Comparison of ENCODE assay signal across 8 cellular contexts in the genomic region with DNA sequence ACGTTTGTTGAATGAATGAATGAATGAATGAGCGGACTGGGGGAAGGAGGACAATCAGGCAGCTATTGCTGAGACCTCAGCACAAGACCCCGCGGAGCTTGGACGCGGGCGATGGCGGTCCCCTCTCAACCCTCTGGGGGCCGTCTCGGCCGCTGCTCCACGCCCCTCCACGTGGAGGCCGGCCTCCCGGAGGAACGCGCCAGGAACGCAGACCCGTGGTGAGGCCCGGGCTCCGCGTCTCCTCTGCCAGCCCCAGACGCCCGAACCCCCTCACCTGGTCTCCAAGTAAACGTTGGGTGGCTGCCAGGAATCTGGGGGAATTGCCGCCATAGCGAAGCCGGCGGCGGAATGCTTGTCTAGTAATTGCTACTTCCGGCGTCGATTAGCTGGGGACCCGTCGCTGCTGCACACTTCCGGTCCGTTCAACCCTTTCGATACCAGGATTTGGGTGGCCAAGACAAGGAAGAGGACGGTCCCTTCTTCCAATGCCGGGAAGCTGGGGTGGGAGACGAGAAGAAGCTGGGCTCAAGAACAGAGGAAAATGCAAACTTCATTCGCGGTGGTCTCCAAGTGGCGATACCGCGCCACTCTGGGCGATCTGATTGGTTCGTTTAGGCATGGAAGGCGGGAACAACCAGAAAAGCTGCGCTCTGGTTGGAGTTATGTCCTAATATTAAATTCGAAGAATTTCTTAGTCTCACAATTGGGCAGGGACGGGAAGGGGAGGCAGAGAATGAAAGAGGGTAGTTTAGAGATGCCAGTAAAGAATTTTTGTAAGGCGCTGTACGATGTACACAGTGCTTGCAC. TPM values are rescaled to one million over a fixed set of nuclear protein-coding genes. Genes with fewer than 3 reads are reported as not detected.
A peak's percentile ranks its signal among the peaks of the same experiment; 100 is the strongest.
DNase-seq lines count a peak whose midpoint lies in the region; ATAC-seq lines count a peak whose summit lies in the region.

TSS of gene PPIL1 (minus strand) at position 361 of the 807 bp plus-strand sequence. CDS start at position 330, 31 bp downstream.

- H3K14ac ChIP-seq in mesenchymal stem cell (ENCODE audit: low read length in 2 of 2), result peak within 1 kb of the TSS in 1 of 2 experiments; percentile 72

- peak within 1 kb of the TSS; percentile 63 for H3K4me2 ChIP-seq in mesenchymal stem cell (ENCODE audit: low read length, poor library complexity, severe bottlenecking)

- H2AK5ac ChIP-seq in mesenchymal stem cell (ENCODE audit: low read length, severe bottlenecking), result no peak within 1 kb of the TSS

- H3K27ac ChIP-seq in CD8-positive, alpha-beta memory T cell (ENCODE audit: low read depth, low read length), result peak within 1 kb of the TSS; percentile 89
- H3K27ac ChIP-seq in mesenchymal stem cell (ENCODE audit: low read length, poor library complexity, severe bottlenecking), result peak within 1 kb of the TSS; percentile 91

- POLR2A ChIA-PET in CD8-positive, alpha-beta memory T cell (lab: Charles Lee), result interaction anchor here (0.5 to 3.6 kb wide), 6 partner anchors 11 to 299 kb away, joined by 3 to 21 read pairs (median 4); partner anchors contain the start of genes C6orf89 and MTCH1

- peaks cover 16% of the 10 kb centered on the region for H3K79me1 ChIP-seq in mesenchymal stem cell (replicated peaks; ENCODE audit: low read length, poor library complexity, severe bottlenecking)

- H3K4me1 Mint-ChIP-seq in CD8-positive, alpha-beta memory T cell, result peaks cover 34 to 45% (median 37%) of the 10 kb centered on the region in 3 donors

- H3K23ac ChIP-seq in mesenchymal stem cell (ENCODE audit: low read length in 2 of 2), result peak within 1 kb of the TSS in 1 of 2 experiments; percentile 56

- H2BK15ac ChIP-seq in mesenchymal stem cell (ENCODE audit: low read depth, poor library complexity, severe bottlenecking), result peak within 1 kb of the TSS; percentile 95

- CTCF ChIA-PET in CD8-positive, alpha-beta memory T cell (lab: Charles Lee), result interaction anchor here (1.0 to 6.0 kb wide), 10 partner anchors 10 to 335 kb away, joined by 3 to 63 read pairs (median 4); partner anchors contain the start of genes C6orf89, MTCH1 and PIM1

- H3K27me3 Mint-ChIP-seq in CD8-positive, alpha-beta memory T cell, result peaks cover 13 to 23% of the 10 kb centered on the region in 2 donors

- H3K18ac ChIP-seq in mesenchymal stem cell (ENCODE audit: low read depth in 1 of 2, low read length in 2 of 2), result peak within 1 kb of the TSS; percentile 34 to 62

- WGBS in mesenchymal stem cell, result under 1% methylated on average over 52 of the region's 54 CpGs

- H2BK5ac ChIP-seq in mesenchymal stem cell (ENCODE audit: low read depth, low read length, poor library complexity, severe bottlenecking), result peak within 1 kb of the TSS; percentile 12

- peak within 1 kb of the TSS; percentile 53 to 87 for H3K4ac ChIP-seq in mesenchymal stem cell (ENCODE audit: low read depth in 1 of 2, low read length in 2 of 2)

- peaks cover 24% of the 10 kb centered on the region for H3K4me1 ChIP-seq in CD8-positive, alpha-beta memory T cell (ENCODE audit: insufficient read depth, low read length)
- H3K4me1 ChIP-seq in endocrine pancreas (ENCODE audit: control insufficient read depth, insufficient read depth, low read length) (no peaks in the 10 kb centered on the region), mesenchymal stem cell (ENCODE audit: control insufficient read depth, insufficient read depth, low read depth, low read length) (peaks cover 2% of the 10 kb centered on the region)

- H2BK12ac ChIP-seq in mesenchymal stem cell (ENCODE audit: low read length in 2 of 2), result peak within 1 kb of the TSS; percentile 24 to 59

- peak within 1 kb of the TSS; percentile 33 for H2AFZ ChIP-seq in mesenchymal stem cell (ENCODE audit: low read depth, low read length)

- H3K27me3 ChIP-seq in CD8-positive, alpha-beta memory T cell (ENCODE audit: insufficient read depth, low read length, poor library complexity, severe bottlenecking), result peaks cover 3% of the 10 kb centered on the region
- no peaks in the 10 kb centered on the region for H3K27me3 ChIP-seq in endocrine pancreas (ENCODE audit: control insufficient read depth, insufficient read depth, low read length)
- H3K27me3 ChIP-seq in mesenchymal stem cell (ENCODE audit: control insufficient read depth in 1 of 2, insufficient read depth in 1 of 2, low read length in 2 of 2), result no peaks in the 10 kb centered on the region

- ATAC-seq in GM19467 (IDR thresholded peaks at IDR 0.05; ENCODE audit: unreplicated experiment), result peak; percentile 62

- peak within 1 kb of the TSS; percentile 90 for H4K8ac ChIP-seq in mesenchymal stem cell (ENCODE audit: low read length)

- no peaks in the 10 kb centered on the region for H3K9me3 Mint-ChIP-seq in CD8-positive, alpha-beta memory T cell

- peak within 1 kb of the TSS; percentile 85 for H4K91ac ChIP-seq in mesenchymal stem cell (ENCODE audit: low read length)

- peak within 1 kb of the TSS; percentile 87 for H3K4me3 ChIP-seq in CD8-positive, alpha-beta memory T cell (ENCODE audit: low read length)
- peak within 1 kb of the TSS; percentile 94 for H3K4me3 ChIP-seq in endocrine pancreas (ENCODE audit: control insufficient read depth, insufficient read depth, low read length)
- peak within 1 kb of the TSS; percentile 90 to 92 for H3K4me3 ChIP-seq in mesenchymal stem cell (ENCODE audit: insufficient read depth in 1 of 2, low read depth in 1 of 2, low read length in 2 of 2)

- peak within 1 kb of the TSS; percentile 96 to 100 (median 100) for H3K4me3 Mint-ChIP-seq in CD8-positive, alpha-beta memory T cell

- H3K36me3 Mint-ChIP-seq in CD8-positive, alpha-beta memory T cell, result peaks cover 0 to 28% (median 6%) of the 10 kb centered on the region in 3 donors

- no peaks in the 10 kb centered on the region for H3K9me3 ChIP-seq in CD8-positive, alpha-beta memory T cell (ENCODE audit: low read length)
- no peaks in the 10 kb centered on the region for H3K9me3 ChIP-seq in endocrine pancreas (ENCODE audit: control insufficient read depth, low read length)
- H3K9me3 ChIP-seq in mesenchymal stem cell (ENCODE audit: control insufficient read depth, low read length), result no peaks in the 10 kb centered on the region

- no peaks in the 10 kb centered on the region for H3K36me3 ChIP-seq in CD8-positive, alpha-beta memory T cell (ENCODE audit: insufficient read depth, low read length)
- H3K36me3 ChIP-seq in endocrine pancreas (ENCODE audit: control insufficient read depth, insufficient read depth, low read length) (no peaks in the 10 kb centered on the region), mesenchymal stem cell (ENCODE audit: control insufficient read depth in 1 of 2, insufficient read depth in 2 of 2, low read depth in 1 of 2, low read length in 2 of 2) (peaks cover 0 to 7% of the 10 kb centered on the region in 2 experiments)

- H2BK120ac ChIP-seq in mesenchymal stem cell (ENCODE audit: low read depth, low read length), result peak within 1 kb of the TSS; percentile 74

- peak within 1 kb of the TSS; percentile 85 for H3K9ac ChIP-seq in endocrine pancreas (ENCODE audit: control insufficient read depth, insufficient read depth, low read length)
- H3K9ac ChIP-seq in mesenchymal stem cell (ENCODE audit: low read length), result peak within 1 kb of the TSS; percentile 92

- H3K27ac Mint-ChIP-seq in CD8-positive, alpha-beta memory T cell, result peak within 1 kb of the TSS; percentile 94 to 100 (median 99)

- peak; percentile 76 to 92 (median 89) for DNase-seq in CD8-positive, alpha-beta memory T cell
- DNase-seq in HT-29 (ENCODE audit: low spot score) (peak; percentile 95), NOMO-1 treated with dmso at 0.1 percent for 144 hours (lab: John Stamatoyannopoulos, UW; ENCODE audit: unreplicated experiment) (peak; percentile 84), mesenchymal stem cell (peak; percentile 94)
- peak; percentile 63 to 77 (median 75) for DNase-seq in activated CD8-positive, alpha-beta memory T cell treated with anti-CD3 and anti-CD28 coated beads for 48 hours (ENCODE audit: low read depth in 2 of 3, low spot score in 2 of 3)
- peak; percentile 70 for DNase-seq in stimulated activated CD8-positive, alpha-beta memory T cell treated with anti-CD3 and anti-CD28 coated beads, Interleukin-12 subunit alpha, Interleukin-12 subunit beta, amount 100 ng/mL, for 4 hours (ENCODE audit: low read depth)

RNA-seq across cellular contexts. Expression of gene PPIL1, which starts in this region (rescaled TPM):
- total RNA-seq in CD8-positive, alpha-beta memory T cell, result 10 to 100 TPM; 66.6 to 68.8 TPM
- polyA plus RNA-seq in CD8-positive, alpha-beta memory T cell, result 23.3 TPM
- 23.3 and 24.4 TPM in 2 replicates for total RNA-seq in HT-29 (2014; rRNA removed; shearing (Covaris generic))
- 33.0 TPM for polyA plus RNA-seq in mesenchymal stem cell (2013, experiment 1 of 2)
- polyA plus RNA-seq in mesenchymal stem cell (2013, experiment 2 of 2), result 34.8 TPM

Comparison
In these comparisons a context has a peak if more than half of its experiments do, and no peak if none do; other contexts are left out.
1. Peak in every context shown above with its lines: DNase-seq, ATAC-seq, H3K4me3 ChIP-seq and H3K27ac ChIP-seq.